In genomic region chr3:55327131-55327920, GRCh38 we compare ENCODE assay signal across 20 cellular contexts.
DNase-seq lines count a peak whose midpoint lies in the region; ATAC-seq and TF ChIP-seq lines count a peak whose summit lies in the region.
"Had no signal": no experiment of that assay in that cellular context is flagged by ENCODE, and none has a peak within 500 bp of the region (broad histone marks: within the 10 kb centered on the region; RNA-seq: fewer than 3 reads in every experiment).

No MANE protein-coding gene starts in this region.

- no peaks in the 10 kb centered on the region for H3K4me1 ChIP-seq in foreskin keratinocyte

- H3K27ac ChIP-seq in foreskin keratinocyte = no peak overlapping the region
- H3K27ac ChIP-seq: hepatocyte had no signal

- DNase-seq in A172 (ENCODE audit: low spot score) = peak; percentile 16
- peak; percentile 77 for DNase-seq in EL
- DNase-seq in RKO (ENCODE audit: low spot score) = peak; percentile 2
- DNase-seq in foreskin keratinocyte = peak in 1 of 2 donors; percentile 21
- no peak for DNase-seq in amygdala (lab: John Stamatoyannopoulos, UW)
- no peak for DNase-seq in stimulated activated CD8-positive, alpha-beta memory T cell treated with anti-CD3 and anti-CD28 coated beads, Interleukin-4, amount 100 ng/mL, for 48 hours
- DNase-seq in CD1c-positive myeloid dendritic cell (ENCODE audit: extremely low spot score) = no peak
- DNase-seq: activated B cell treated with CpG ODN at 0.5 μM for 24 hours; activated gamma-delta T cell; AML-193; anterior cingulate cortex; kidney; NCI-H2081 treated with DMSO at 0.1 percent for 48 hours; nephron progenitor cell; NK-92 treated with Interleukin-12 subunit alpha and Interleukin-12 subunit beta, amount 100 ng/mL, for 24 hours; stimulated activated CD4-positive, alpha-beta T cell treated with anti-CD3 and anti-CD28 coated beads, Interleukin-15, amount 100 ng/mL, for 24 hours; T-helper 1 cell had no signal

- no peaks in the 10 kb centered on the region for H3K27me3 ChIP-seq in foreskin keratinocyte
- H3K27me3 ChIP-seq: hepatocyte had no signal

- TF ChIP-seq CTCF in foreskin keratinocyte (conservative IDR thresholded peaks at IDR 0.05) = no peak

- peak; percentile 25 for ATAC-seq in foreskin keratinocyte
- ATAC-seq in GM18519 (IDR thresholded peaks at IDR 0.05; ENCODE audit: low FRiP score, unreplicated experiment) = no peak
- ATAC-seq: HCT116 had no signal

Comparison
In these comparisons a context has a peak if more than half of its experiments do, and no peak if none do; other contexts are left out.
1. DNase-seq: peak in A172 (single experiment), EL (single experiment) and RKO (single experiment); none in amygdala (0 of 56), stimulated activated CD8-positive, alpha-beta memory T cell treated with anti-CD3 and anti-CD28 coated beads, Interleukin-4, amount 100 ng/mL, for 48 hours (single experiment) and CD1c-positive myeloid dendritic cell (single experiment).